ENCODE assay signal across 8 cellular contexts in the genomic region with DNA sequence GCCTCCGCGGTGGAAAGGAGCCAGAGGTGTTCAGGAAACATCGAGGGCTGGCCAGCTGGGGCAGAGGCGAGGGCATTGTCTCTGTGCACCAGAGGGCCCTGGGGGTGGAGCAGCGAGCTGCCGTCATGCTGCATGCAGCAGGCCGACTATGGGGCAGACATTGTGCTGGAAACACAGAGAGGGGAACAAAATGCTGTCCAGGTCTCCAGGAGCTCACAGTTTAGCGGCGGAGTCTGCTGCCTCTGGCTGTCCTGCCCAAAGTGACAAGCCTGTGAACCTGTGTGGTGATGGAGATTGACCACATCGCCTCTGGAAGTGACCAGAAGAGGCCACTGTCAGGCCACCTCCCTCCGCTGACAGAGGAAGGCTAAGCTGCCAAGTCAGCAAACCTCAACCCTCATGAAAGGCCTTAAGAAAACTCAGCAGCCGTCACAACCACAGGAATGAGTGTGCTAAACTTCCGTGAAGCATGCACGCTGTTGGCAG. TPM values are rescaled to one million over a fixed set of nuclear protein-coding genes. Genes with fewer than 3 reads are reported as not detected.
DNase-seq lines count a peak whose midpoint lies in the region; ATAC-seq and TF ChIP-seq lines count a peak whose summit lies in the region.

No MANE protein-coding gene starts in this region.

- H3K36me3 ChIP-seq in MG63 (no peaks in the 10 kb centered on the region), cardiac muscle cell (no peaks in the 10 kb centered on the region)

- peak; percentile 8 for TF ChIP-seq CTCF in cardiac muscle cell (IDR thresholded peaks at IDR 0.05; ENCODE audit: low read depth, low read length)

- no peak overlapping the region for H3K4me3 ChIP-seq in MG63
- H3K4me3 ChIP-seq in cardiac muscle cell, result no peak overlapping the region

- no peak overlapping the region for H3K27ac ChIP-seq in cardiac muscle cell

- ATAC-seq in GM18498 (IDR thresholded peaks at IDR 0.05; ENCODE audit: unreplicated experiment) (no peak), GM21360 (IDR thresholded peaks at IDR 0.05; ENCODE audit: unreplicated experiment) (no peak)

- H3K27me3 ChIP-seq in MG63, result no peaks in the 10 kb centered on the region
- no peaks in the 10 kb centered on the region for H3K27me3 ChIP-seq in cardiac muscle cell

- DNase-seq in GM03348 (ENCODE audit: low spot score) (peak; percentile 72), MG63 (peak; percentile 47), activated gamma-delta T cell (lab: John Stamatoyannopoulos, UW) (peak; percentile 10), cardiac muscle cell (ENCODE audit: low read depth in 1 of 2, low spot score in 1 of 2) (peak in 1 of 2 donors; percentile 92), NOMO-1 (lab: John Stamatoyannopoulos, UW; ENCODE audit: unreplicated experiment in 2 of 2) (no peak)
- DNase-seq in stimulated activated CD4-positive, alpha-beta T cell treated with anti-CD3 and anti-CD28 coated beads, Interleukin-2, amount 100 ng/mL, for 4 hours (ENCODE audit: low read depth), result peak; percentile 33

- no peaks in the 10 kb centered on the region for H3K4me1 ChIP-seq in cardiac muscle cell (ENCODE audit: low read depth)

- H3K9me3 ChIP-seq in MG63 (no peaks in the 10 kb centered on the region), cardiac muscle cell (ENCODE audit: low read depth) (no peaks in the 10 kb centered on the region)

RNA-seq across cellular contexts. Expression of a gene that starts 20.1 kb away (rescaled TPM):
- total RNA-seq in MG63 (2014; rRNA removed; shearing (Covaris generic); ENCODE audit: low replicate concordance), result not detected in 2 replicates
- not detected in 2 replicates for total RNA-seq in cardiac muscle cell
- polyA plus RNA-seq in cardiac muscle cell, result 0.13 and 0.21 TPM in 2 replicates

RNA-seq across cellular contexts. Expression of a gene that starts 20.8 kb away (rescaled TPM):
- not detected in 2 replicates for total RNA-seq in MG63 (2014; rRNA removed; shearing (Covaris generic); ENCODE audit: low replicate concordance)
- 0.18 TPM in 1 of 2 replicates, not detected in the other for total RNA-seq in cardiac muscle cell
- not detected in 2 replicates for polyA plus RNA-seq in cardiac muscle cell

Comparison
In these comparisons a context has a peak if more than half of its experiments do, and no peak if none do; other contexts are left out.
1. DNase-seq: peak in GM03348 (single experiment), MG63 (single experiment), activated gamma-delta T cell (single experiment) and stimulated activated CD4-positive, alpha-beta T cell treated with anti-CD3 and anti-CD28 coated beads, Interleukin-2, amount 100 ng/mL, for 4 hours (single experiment); none in NOMO-1 (0 of 2).